In genomic region chr10:22087365-22087738, GRCh38 we compare ENCODE assay signal across 1 cellular context.
TF ChIP-seq lines count a peak whose summit lies in the region.

No MANE protein-coding gene starts in this region.

TF ChIP-seq in GM23338, 12 proteins besides CTCF, POLR2A, EP300 and RAD21 (continued from another document):
- TF ChIP-seq REST (IDR thresholded peaks at IDR 0.05; ENCODE audit: unreplicated experiment) (no peak), ZNF462 (CRISPR knock-in tag; IDR thresholded peaks at IDR 0.05) (no peak), EZH2 (IDR thresholded peaks at IDR 0.05; ENCODE audit: low read depth, unreplicated experiment) (no peak), POLR2AphosphoS5 (IDR thresholded peaks at IDR 0.05; ENCODE audit: low read depth) (no peak), ZNF114 (CRISPR knock-in tag; IDR thresholded peaks at IDR 0.05) (no peak), STAT1 (IDR thresholded peaks at IDR 0.05; ENCODE audit: unreplicated experiment) (no peak), JUNB (IDR thresholded peaks at IDR 0.05; ENCODE audit: unreplicated experiment) (no peak), ZNF331 (CRISPR knock-in tag; IDR thresholded peaks at IDR 0.05; ENCODE audit: low read depth) (no peak), CREB1 (CRISPR knock-in tag; IDR thresholded peaks at IDR 0.05; ENCODE audit: low read depth) (no peak)
- TF ChIP-seq, protein P1, sequence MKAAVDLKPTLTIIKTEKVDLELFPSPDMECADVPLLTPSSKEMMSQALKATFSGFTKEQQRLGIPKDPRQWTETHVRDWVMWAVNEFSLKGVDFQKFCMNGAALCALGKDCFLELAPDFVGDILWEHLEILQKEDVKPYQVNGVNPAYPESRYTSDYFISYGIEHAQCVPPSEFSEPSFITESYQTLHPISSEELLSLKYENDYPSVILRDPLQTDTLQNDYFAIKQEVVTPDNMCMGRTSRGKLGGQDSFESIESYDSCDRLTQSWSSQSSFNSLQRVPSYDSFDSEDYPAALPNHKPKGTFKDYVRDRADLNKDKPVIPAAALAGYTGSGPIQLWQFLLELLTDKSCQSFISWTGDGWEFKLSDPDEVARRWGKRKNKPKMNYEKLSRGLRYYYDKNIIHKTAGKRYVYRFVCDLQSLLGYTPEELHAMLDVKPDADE (IDR thresholded peaks at IDR 0.05) = no peak
TF ChIP-seq in GM23338: peak in this region for 0.
